26 cellular contexts compared by ENCODE assay signal in the genomic region with DNA sequence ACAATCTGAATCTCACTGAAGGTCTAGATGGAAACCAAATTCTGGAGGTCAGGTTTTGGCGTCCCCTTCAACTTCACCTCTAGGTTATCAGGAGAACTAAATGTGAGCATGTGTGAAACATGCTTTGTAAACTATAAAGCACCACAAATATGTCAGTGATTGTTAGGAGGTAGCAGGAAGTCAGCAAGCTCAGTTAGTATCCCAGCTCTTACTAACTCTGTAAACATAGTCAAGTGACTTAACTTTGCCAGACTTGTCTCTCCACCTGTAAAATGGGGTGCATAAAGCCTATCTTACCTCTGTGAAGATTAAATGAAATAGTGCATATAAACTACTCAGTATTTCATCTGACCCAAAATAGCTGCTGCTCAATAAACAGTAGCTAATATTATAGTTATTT.
"Had no signal": no experiment of that assay in that cellular context is flagged by ENCODE, and none has a peak within 500 bp of the region (broad histone marks: within the 10 kb centered on the region; RNA-seq: fewer than 3 reads in every experiment).

No MANE protein-coding gene starts in this region.

- H3K36me3 ChIP-seq: stomach, suprapubic skin, thoracic aorta, thyroid gland, tibial artery, tibial nerve, transverse colon, upper lobe of left lung, upper lobe of right lung, uterus, vagina had no signal

- H3K27ac ChIP-seq: stomach, suprapubic skin, testis, thoracic aorta, thyroid gland, tibial artery, tibial nerve, transverse colon, upper lobe of left lung, upper lobe of right lung, uterus, vagina had no signal

- H3K4me3 ChIP-seq: stomach, suprapubic skin, testis, thoracic aorta, thyroid gland, tibial artery, tibial nerve, transverse colon, upper lobe of left lung, upper lobe of right lung, uterus, vagina had no signal

- H3K9me3 ChIP-seq: stomach, suprapubic skin, testis, thoracic aorta, thyroid gland, tibial artery, tibial nerve, transverse colon, upper lobe of left lung, upper lobe of right lung, uterus, vagina had no signal

- ATAC-seq: stimulated activated effector memory CD8-positive, alpha-beta T cell treated with anti-CD3 and anti-CD28 coated beads, Interleukin-12 subunit alpha, Interleukin-12 subunit beta, amount 100 ng/mL, for 72 hours; stimulated activated memory B cell treated with anti-CD40 and anti-IgM and Interleukin-4, amounts not matched to agents 10 μg/mL and 1 μg/mL and 100 μg/mL, for 72 hours; stimulated activated naive B cell treated with anti-CD40 and anti-IgM and Interleukin-4, amounts not matched to agents 10 μg/mL and 1 μg/mL and 100 μg/mL, for 72 hours; stimulated activated naive CD8-positive, alpha-beta T cell treated with anti-CD3 and anti-CD28 coated beads, Interleukin-15, amount 100 ng/mL, for 72 hours; stimulated activated naive CD8-positive, alpha-beta T cell treated with anti-CD3 and anti-CD28 coated beads, Interleukin-15, Interleukin-2, amounts not matched to agents 100 U/mL and 50 U/mL, for 24 hours; upper lobe of right lung had no signal

- H3K27me3 ChIP-seq: testis, upper lobe of left lung, vagina had no signal

- DNase-seq: stimulated activated CD4-positive, alpha-beta T cell treated with anti-CD3 and anti-CD28 coated beads, Interleukin-2, amount 100 ng/mL, for 48 hours; stimulated activated CD4-positive, alpha-beta T cell treated with anti-CD3 and anti-CD28 coated beads, Interleukin-4, amount 100 ng/mL, for 1 hour; stimulated activated CD4-positive, alpha-beta T cell treated with anti-CD3 and anti-CD28 coated beads, Interleukin-4, amount 100 ng/mL, for 24 hours; stimulated activated CD4-positive, alpha-beta T cell treated with anti-CD3 and anti-CD28 coated beads, Interleukin-4, amount 100 ng/mL, for 4 hours; stimulated activated CD8-positive, alpha-beta memory T cell treated with anti-CD3 and anti-CD28 coated beads, Interleukin-4, amount 100 ng/mL, for 48 hours; stimulated activated naive B cell treated with anti-CD40 and anti-IgM and Interleukin-4, amounts not matched to agents 10 μg/mL and 1 μg/mL and 100 μg/mL, for 72 hours; stimulated activated naive CD4-positive, alpha-beta T cell; stimulated activated naive CD4-positive, alpha-beta T cell treated with Interleukin-2 at 50 U/mL for 16 hours; stimulated activated naive CD8-positive, alpha-beta T cell treated with anti-CD3 and anti-CD28 coated beads, Interleukin-15, amount 100 ng/mL, for 72 hours; stimulated activated naive CD8-positive, alpha-beta T cell treated with anti-CD3 and anti-CD28 coated beads, Interleukin-15, Interleukin-2, amounts not matched to agents 100 U/mL and 50 U/mL, for 24 hours; stomach; substantia nigra; testis; thyroid gland; tibial artery; transverse colon; upper lobe of left lung; upper lobe of right lung; uterus had no signal

- FAIRE-seq: urothelium cell line had no signal

- H3K4me1 ChIP-seq: stomach, suprapubic skin, testis, tibial artery, tibial nerve, transverse colon, upper lobe of left lung, upper lobe of right lung, uterus, vagina had no signal
